28 cellular contexts compared by ENCODE assay signal in genomic region chr1:52294580-52294979, GRCh38.
DNase-seq lines count a peak whose midpoint lies in the region; ATAC-seq and TF ChIP-seq lines count a peak whose summit lies in the region.
"Had no signal": no experiment of that assay in that cellular context is flagged by ENCODE, and none has a peak within 500 bp of the region (broad histone marks: within the 10 kb centered on the region; RNA-seq: fewer than 3 reads in every experiment).

No MANE protein-coding gene starts in this region.

- peaks cover 0 to 6% of the 10 kb centered on the region in 2 experiments; a peak in 2 of 3 replicates for H3K36me3 ChIP-seq in HEK293 (ENCODE audit: control insufficient read depth in 2 of 2, insufficient read depth in 1 of 2, low read length in 2 of 2)
- peaks cover 7% of the 10 kb centered on the region for H3K36me3 ChIP-seq in left ventricle myocardium inferior
- H3K36me3 ChIP-seq: Peyer's patch had no signal

- H3K4me1 ChIP-seq in HEK293 (ENCODE audit: control insufficient read depth, insufficient read depth, low read length) = no peaks in the 10 kb centered on the region
- H3K4me1 ChIP-seq in left ventricle myocardium inferior = no peaks in the 10 kb centered on the region
- H3K4me1 ChIP-seq: heart right ventricle, Peyer's patch, suprapubic skin had no signal

- H3K27ac Mint-ChIP-seq in effector memory CD8-positive, alpha-beta T cell = peak overlapping the region; percentile 20 to 80
- H3K27ac Mint-ChIP-seq: activated CD8-positive, alpha-beta T cell treated with anti-CD3 and anti-CD28 coated beads, Interleukin-2, amount 10 ng/mL, durations not matched to agents 7 days and 5 days; activated naive CD4-positive, alpha-beta T cell treated with anti-CD3 and anti-CD28 coated beads, Interleukin-2, amount 50 U/mL, for 24 hours; activated T-helper 17 cell treated with anti-CD3 and anti-CD28 coated beads, Interleukin-2, amount 50 U/mL, for 72 hours; natural killer cell; stimulated activated memory B cell treated with anti-CD40 and anti-IgM and Interleukin-4, amounts not matched to agents 10 μg/mL and 1 μg/mL and 100 μg/mL, for 72 hours had no signal

- no peaks in the 10 kb centered on the region for H3K9me3 Mint-ChIP-seq in effector memory CD8-positive, alpha-beta T cell
- H3K9me3 Mint-ChIP-seq: activated naive CD4-positive, alpha-beta T cell treated with anti-CD3 and anti-CD28 coated beads, Interleukin-2, amount 50 U/mL, for 24 hours; activated T-helper 17 cell treated with anti-CD3 and anti-CD28 coated beads, Interleukin-2, amount 50 U/mL, for 72 hours; natural killer cell; stimulated activated memory B cell treated with anti-CD40 and anti-IgM and Interleukin-4, amounts not matched to agents 10 μg/mL and 1 μg/mL and 100 μg/mL, for 72 hours had no signal

- intact Hi-C loops in left colon (cut with DNase I, micrococcal nuclease) (no loop called here), left ventricle myocardium inferior (cut with micrococcal nuclease) (no loop called here)

- H3K27ac ChIP-seq in HEK293 (ENCODE audit: extremely low read depth, low read depth, low read length) (no peak overlapping the region), left ventricle myocardium inferior (replicated peaks) (no peak overlapping the region)
- H3K27ac ChIP-seq: BLaER1 treated with 17β-estradiol and CSF1 and Interleukin-3, amounts not matched to agents 10 nM and 100 nM; heart right ventricle; Peyer's patch; suprapubic skin had no signal

- no peak for TF ChIP-seq CTCF in HEK293 (tag by site-specific recombination; IDR thresholded peaks at IDR 0.05)
- no peak for TF ChIP-seq CTCF in left ventricle myocardium inferior (IDR thresholded peaks at IDR 0.05; ENCODE audit: borderline replicate concordance)

- no peak for ATAC-seq in effector memory CD8-positive, alpha-beta T cell (replicated peaks)
- ATAC-seq in left colon = no peak
- ATAC-seq: activated CD8-positive, alpha-beta T cell treated with anti-CD3 and anti-CD28 coated beads, Interleukin-2, amount 10 ng/mL, durations not matched to agents 7 days and 5 days; activated T-helper 17 cell treated with anti-CD3 and anti-CD28 coated beads, Interleukin-2, amount 50 U/mL, for 72 hours; HCT116; heart right ventricle; mucosa of descending colon; natural killer cell; stimulated activated memory B cell treated with anti-CD40 and anti-IgM and Interleukin-4, amounts not matched to agents 10 μg/mL and 1 μg/mL and 100 μg/mL, for 72 hours had no signal

- CTCF ChIA-PET in HEK293 (lab: Yijun Ruan, JAX) = interaction anchor here (0.6 to 2.6 kb wide), 4 partner anchors 22 to 167 kb away, joined by 3 to 13 read pairs (median 3); no protein-coding TSS in a partner anchor

- H3K9me3 ChIP-seq in HEK293 (ENCODE audit: control insufficient read depth, insufficient read depth, low read depth, low read length) (no peaks in the 10 kb centered on the region), left ventricle myocardium inferior (replicated peaks) (no peaks in the 10 kb centered on the region)
- H3K9me3 ChIP-seq: heart right ventricle, mucosa of descending colon, Peyer's patch, suprapubic skin had no signal

- POLR2A ChIA-PET in HEK293 (lab: Yijun Ruan, JAX) = no interaction called here

- no peaks in the 10 kb centered on the region for H3K27me3 ChIP-seq in left ventricle myocardium inferior (ENCODE audit: low read depth)
- H3K27me3 ChIP-seq: BLaER1 treated with 17β-estradiol and CSF1 and Interleukin-3, amounts not matched to agents 10 nM and 100 nM; heart right ventricle; Peyer's patch; suprapubic skin had no signal

- H3K4me1 Mint-ChIP-seq in effector memory CD8-positive, alpha-beta T cell (ENCODE audit: low read depth in 2 of 2) = no peaks in the 10 kb centered on the region
- H3K4me1 Mint-ChIP-seq: activated T-helper 17 cell treated with anti-CD3 and anti-CD28 coated beads, Interleukin-2, amount 50 U/mL, for 72 hours; natural killer cell; stimulated activated memory B cell treated with anti-CD40 and anti-IgM and Interleukin-4, amounts not matched to agents 10 μg/mL and 1 μg/mL and 100 μg/mL, for 72 hours had no signal

- H3K4me3 ChIP-seq in HEK293 (ENCODE audit: low read depth, low read length) (no peak overlapping the region), left ventricle myocardium inferior (no peak overlapping the region)
- H3K4me3 ChIP-seq: BLaER1 treated with 17β-estradiol and CSF1 and Interleukin-3, amounts not matched to agents 10 nM and 100 nM; heart right ventricle; lung; mucosa of descending colon; Peyer's patch; suprapubic skin had no signal

- H3K36me3 Mint-ChIP-seq in effector memory CD8-positive, alpha-beta T cell (ENCODE audit: insufficient read depth) = no peaks in the 10 kb centered on the region
- H3K36me3 Mint-ChIP-seq: natural killer cell; stimulated activated memory B cell treated with anti-CD40 and anti-IgM and Interleukin-4, amounts not matched to agents 10 μg/mL and 1 μg/mL and 100 μg/mL, for 72 hours had no signal

- no peaks in the 10 kb centered on the region for H3K27me3 Mint-ChIP-seq in effector memory CD8-positive, alpha-beta T cell
- H3K27me3 Mint-ChIP-seq: activated naive CD4-positive, alpha-beta T cell treated with anti-CD3 and anti-CD28 coated beads, Interleukin-2, amount 50 U/mL, for 24 hours; activated T-helper 17 cell treated with anti-CD3 and anti-CD28 coated beads, Interleukin-2, amount 50 U/mL, for 72 hours; stimulated activated memory B cell treated with anti-CD40 and anti-IgM and Interleukin-4, amounts not matched to agents 10 μg/mL and 1 μg/mL and 100 μg/mL, for 72 hours had no signal

- DNase-seq in AG20443 (ENCODE audit: low spot score) (peak; percentile 13), iris pigment epithelial cell (ENCODE audit: low read depth) (peak; percentile 27), left colon (no peak), NAMALWA (ENCODE audit: low spot score) (no peak), left ventricle myocardium inferior (no peak)
- no peak for DNase-seq in effector memory CD8-positive, alpha-beta T cell
- DNase-seq: activated CD8-positive, alpha-beta T cell treated with anti-CD3 and anti-CD28 coated beads, Interleukin-2, amount 10 ng/mL, durations not matched to agents 7 days and 5 days; DMS153; foreskin melanocyte; heart right ventricle; kidney glomerular epithelial cell; mucosa of descending colon; natural killer cell; NCI-H1092; NCI-H1694; NCI-H446 treated with DMSO at 0.1 percent for 48 hours; NCI-H774; Peyer's patch; SIG-M5; stimulated activated CD4-positive, alpha-beta T cell treated with anti-CD3 and anti-CD28 coated beads, Interleukin-15, amount 100 ng/mL, for 24 hours had no signal

- no peak overlapping the region for H3K4me3 Mint-ChIP-seq in effector memory CD8-positive, alpha-beta T cell
- H3K4me3 Mint-ChIP-seq: activated CD8-positive, alpha-beta T cell treated with anti-CD3 and anti-CD28 coated beads, Interleukin-2, amount 10 ng/mL, durations not matched to agents 7 days and 5 days; activated naive CD4-positive, alpha-beta T cell treated with anti-CD3 and anti-CD28 coated beads, Interleukin-2, amount 50 U/mL, for 24 hours; activated T-helper 17 cell treated with anti-CD3 and anti-CD28 coated beads, Interleukin-2, amount 50 U/mL, for 72 hours; natural killer cell; stimulated activated memory B cell treated with anti-CD40 and anti-IgM and Interleukin-4, amounts not matched to agents 10 μg/mL and 1 μg/mL and 100 μg/mL, for 72 hours had no signal

TF ChIP-seq in HEK293, 187 proteins besides CTCF, POLR2A, EP300 and RAD21:
- TF ChIP-seq SCRT2 (tag by site-specific recombination; IDR thresholded peaks at IDR 0.05) (0 out of 2 replicates have a peak, but pooled peaks have one; percentile 22), SP7 (tag by site-specific recombination; IDR thresholded peaks at IDR 0.05) (no peak)

Comparison
In these comparisons a context has a peak if more than half of its experiments do, and no peak if none do; other contexts are left out.
1. DNase-seq: peak in AG20443 (single experiment) and iris pigment epithelial cell (single experiment); none in effector memory CD8-positive, alpha-beta T cell (0 of 3), left colon (0 of 2), NAMALWA (single experiment) and left ventricle myocardium inferior (single experiment).